Comparison of ENCODE assay signal across 19 cellular contexts in the genomic region with DNA sequence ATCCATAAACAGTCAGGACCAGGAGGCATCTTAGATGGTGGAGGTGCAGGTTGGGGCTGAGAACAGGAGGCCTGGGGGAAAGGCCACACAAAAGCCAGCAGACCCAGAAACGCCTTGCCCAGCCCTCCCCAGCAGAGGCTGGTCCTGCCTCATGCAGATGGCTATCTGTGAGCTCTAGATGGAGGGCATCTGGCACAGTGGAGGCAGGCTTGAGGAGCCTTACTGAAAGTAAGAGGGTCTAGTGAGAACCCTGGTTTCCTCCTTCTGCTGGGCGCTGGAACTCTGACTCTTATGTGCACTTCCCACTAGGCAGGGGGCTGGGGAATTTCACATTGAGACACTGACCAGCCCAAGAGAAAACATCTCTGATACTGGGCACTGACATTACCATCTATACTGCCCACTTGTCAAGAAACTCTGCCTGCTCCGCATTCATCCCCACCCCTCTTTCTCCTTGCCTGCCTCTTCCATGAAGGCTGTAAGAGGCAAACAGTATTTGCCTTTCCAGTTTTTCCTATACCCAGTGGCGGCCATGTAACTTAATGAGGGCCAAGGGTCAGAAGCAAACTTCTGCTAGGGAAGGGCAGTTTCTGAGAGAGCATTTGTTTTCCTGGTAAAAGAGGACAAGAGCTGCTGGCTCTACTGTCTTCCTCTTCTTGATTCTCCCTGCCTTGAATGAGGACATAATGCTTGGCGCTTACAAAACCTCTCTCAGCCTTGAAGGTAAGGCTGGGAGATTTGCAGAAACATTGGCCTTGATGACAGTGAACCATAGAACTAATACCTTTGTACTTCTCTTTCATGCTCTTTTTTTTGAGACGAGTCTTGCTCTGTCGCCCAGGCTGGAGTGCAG. TPM values are rescaled to one million over a fixed set of nuclear protein-coding genes. Genes with fewer than 3 reads are reported as not detected.
A peak's percentile ranks its signal among the peaks of the same experiment; 100 is the strongest.
DNase-seq lines count a peak whose midpoint lies in the region; ATAC-seq and TF ChIP-seq lines count a peak whose summit lies in the region.
"Had no signal": no experiment of that assay in that cellular context is flagged by ENCODE, and none has a peak within 500 bp of the region (broad histone marks: within the 10 kb centered on the region; RNA-seq: fewer than 3 reads in every experiment).

No MANE protein-coding gene starts in this region.

- no peak overlapping the region for H3K14ac ChIP-seq in neuronal stem cell (ENCODE audit: low read length)

- no peak overlapping the region for H3K27ac Mint-ChIP-seq in endodermal cell
- H3K27ac Mint-ChIP-seq: B cell had no signal

- no peak overlapping the region for H2BK15ac ChIP-seq in neuronal stem cell (ENCODE audit: low read length)

- H3K9me3 Mint-ChIP-seq in endodermal cell, result peaks cover 4% of the 10 kb centered on the region

- no peak overlapping the region for H2BK12ac ChIP-seq in neuronal stem cell (ENCODE audit: low read length)

- peak; percentile 40 for DNase-seq in activated CD8-positive, alpha-beta memory T cell treated with anti-CD3 and anti-CD28 coated beads for 24 hours
- no peak for DNase-seq in activated CD8-positive, alpha-beta memory T cell treated with anti-CD3 and anti-CD28 coated beads, Interleukin-2, amount 50 U/mL, for 4 hours
- DNase-seq in endodermal cell (peak; percentile 35), neuronal stem cell (ENCODE audit: low spot score) (no peak), SHP77 (lab: John Stamatoyannopoulos, UW) (no peak), left cardiac atrium (no peak)
- DNase-seq: EL, GF-D8, IMR-90, NCI-H1105, NCI-H2107, NCI-H446 treated with DMSO at 0.1 percent for 48 hours, NCI-H526 treated with DMSO at 0.1 percent for 48 hours, PC-3, Right ventricle myocardium superior had no signal

- no peak overlapping the region for H2BK5ac ChIP-seq in neuronal stem cell (ENCODE audit: low read length)

- H3K36me3 ChIP-seq in endodermal cell (ENCODE audit: control insufficient read depth, insufficient read depth, low read length) (no peaks in the 10 kb centered on the region), neuronal stem cell (replicated peaks in 1 of 2; ENCODE audit: control insufficient read depth in 2 of 2, insufficient read depth in 2 of 2, low read length in 2 of 2) (no peaks in the 10 kb centered on the region)

- no peaks in the 10 kb centered on the region for H3K79me1 ChIP-seq in neuronal stem cell (ENCODE audit: low read depth, low read length)

- H3K27me3 ChIP-seq in endodermal cell (ENCODE audit: control insufficient read depth, insufficient read depth, low read length, poor library complexity, severe bottlenecking) (peaks cover 67% of the 10 kb centered on the region), neuronal stem cell (ENCODE audit: control insufficient read depth in 3 of 3, insufficient read depth in 3 of 3, low read depth in 1 of 3, low read length in 3 of 3) (peaks cover 0 to 46% (median 22%) of the 10 kb centered on the region in 3 experiments)

- no peak overlapping the region for H2AK5ac ChIP-seq in neuronal stem cell (ENCODE audit: low read depth, low read length)

- no peak overlapping the region for H2BK120ac ChIP-seq in neuronal stem cell (ENCODE audit: low read depth, low read length)

- no peak overlapping the region for H3K18ac ChIP-seq in neuronal stem cell (ENCODE audit: low read length)

- H3K4ac ChIP-seq in neuronal stem cell (ENCODE audit: low read length), result no peak overlapping the region

- H3K4me1 Mint-ChIP-seq in endodermal cell, result peaks cover 12% of the 10 kb centered on the region

- no peak overlapping the region for H3K4me3 ChIP-seq in endodermal cell (ENCODE audit: low read length)
- no peak overlapping the region for H3K4me3 ChIP-seq in neuronal stem cell (ENCODE audit: low read length in 2 of 2)
- H3K4me3 ChIP-seq: A549 had no signal

- H3K4me1 ChIP-seq in endodermal cell (ENCODE audit: control insufficient read depth, insufficient read depth, low read length) (peaks cover 4% of the 10 kb centered on the region), neuronal stem cell (ENCODE audit: control insufficient read depth in 2 of 2, insufficient read depth in 1 of 2, low read depth in 1 of 2, low read length in 2 of 2) (peaks cover 2 to 16% of the 10 kb centered on the region in 2 donors)
- H3K4me1 ChIP-seq: A549 had no signal

- intact Hi-C loops in left cardiac atrium (cut with DNase I), result loop anchor here in 1 of 2 donors (10.0 kb wide), 1 partner anchor 159 kb away; a partner anchor contains a TSS

- H3K9ac ChIP-seq in endodermal cell (ENCODE audit: extremely low read depth, low read length, poor library complexity, severe bottlenecking), result no peak overlapping the region
- H3K9ac ChIP-seq in neuronal stem cell (ENCODE audit: low read depth, low read length, poor library complexity), result peak overlapping the region; percentile 55
- H3K9ac ChIP-seq: KMS-11 had no signal

- no peak overlapping the region for H3K4me2 ChIP-seq in neuronal stem cell (ENCODE audit: insufficient read depth, low read length, poor library complexity, severe bottlenecking)
- H3K4me2 ChIP-seq: A549, KMS-11 had no signal

- TF ChIP-seq CTCF in endodermal cell (conservative IDR thresholded peaks at IDR 0.05), result no peak

- ATAC-seq in left cardiac atrium (no peak), GM21529 (IDR thresholded peaks at IDR 0.05; ENCODE audit: unreplicated experiment) (no peak)
- ATAC-seq: A549, PC-3 had no signal

- no peaks in the 10 kb centered on the region for H3K36me3 Mint-ChIP-seq in endodermal cell (ENCODE audit: low read depth)

- no peak overlapping the region for H4K8ac ChIP-seq in neuronal stem cell (ENCODE audit: low read depth, low read length)

- peaks cover 7% of the 10 kb centered on the region for H3K9me3 ChIP-seq in endodermal cell (ENCODE audit: control insufficient read depth, low read length)
- H3K9me3 ChIP-seq in neuronal stem cell (replicated peaks in 1 of 2; ENCODE audit: control insufficient read depth in 2 of 2, insufficient read depth in 1 of 2, low read depth in 1 of 2, low read length in 2 of 2), result peaks cover 0 to 2% of the 10 kb centered on the region in 2 donors
- H3K9me3 ChIP-seq: A549 had no signal

- H3K23ac ChIP-seq in neuronal stem cell (ENCODE audit: low read depth, low read length, poor library complexity), result no peak overlapping the region

- peaks cover 25% of the 10 kb centered on the region for H3K27me3 Mint-ChIP-seq in endodermal cell (ENCODE audit: insufficient read depth)

- H3K27ac ChIP-seq in endodermal cell (ENCODE audit: low read depth, low read length) (no peak overlapping the region), neuronal stem cell (replicated peaks; ENCODE audit: low read length) (no peak overlapping the region)
- H3K27ac ChIP-seq: A549, KMS-11 had no signal

- 87 to 94% methylated on average over 3 to 7 of the region's 7 CpGs for WGBS in endodermal cell (ENCODE audit: insufficient coverage in 1 of 2, insufficient read length in 1 of 2), 2 experiments
- no CpG with 5 or more reads among the region's 7 CpGs for WGBS in neuronal stem cell (ENCODE audit: extremely low coverage in 2 of 2, insufficient read length in 2 of 2, insufficient replicate concordance in 1 of 2), 2 donors

- no peak overlapping the region for H3K4me3 Mint-ChIP-seq in endodermal cell
- H3K4me3 Mint-ChIP-seq: B cell had no signal

- H2AFZ ChIP-seq in neuronal stem cell (ENCODE audit: low read length), result no peak overlapping the region

- H4K91ac ChIP-seq in neuronal stem cell (ENCODE audit: low read depth, low read length, poor library complexity), result no peak overlapping the region

RNA-seq across cellular contexts. Expression of a gene that starts 4.4 kb away (rescaled TPM):
- total RNA-seq in endodermal cell (1 to 10 TPM; 4.5 to 5.6 TPM), left cardiac atrium (100 to 1,000 TPM; 115 to 191 TPM)
- polyA plus RNA-seq in endodermal cell (2013, experiment 1 of 2), result 0.85 TPM
- polyA plus RNA-seq in endodermal cell (2013, experiment 2 of 2), result 0.66 TPM
- polyA plus RNA-seq in neuronal stem cell (2013, experiment 1 of 2), result 1.3 TPM
- polyA plus RNA-seq in neuronal stem cell (2013, experiment 2 of 2), result 1.5 TPM
- total RNA-seq: PC-3 had no signal

Comparison
In these comparisons a context has a peak if more than half of its experiments do, and no peak if none do; other contexts are left out.
1. DNase-seq: peak in activated CD8-positive, alpha-beta memory T cell treated with anti-CD3 and anti-CD28 coated beads for 24 hours (single experiment) and endodermal cell (single experiment); none in activated CD8-positive, alpha-beta memory T cell treated with anti-CD3 and anti-CD28 coated beads, Interleukin-2, amount 50 U/mL, for 4 hours (single experiment), neuronal stem cell (single experiment), SHP77 (0 of 2) and left cardiac atrium (single experiment).
2. RNA of a gene that starts 4.4 kb away (total RNA-seq): 115 to 191 TPM in left cardiac atrium; 4.5 to 5.6 TPM in endodermal cell; every median in the first group is over 10 times any median in the second.